ENCODE assay signal across 8 cellular contexts in genomic region chr3:129184784-129185542, GRCh38. TPM values are rescaled to one million over a fixed set of nuclear protein-coding genes. Genes with fewer than 3 reads are reported as not detected.
DNase-seq lines count a peak whose midpoint lies in the region; ATAC-seq, FAIRE-seq and TF ChIP-seq lines count a peak whose summit lies in the region.
"Not testable (repeated sequence)": the region's sequence is repeated elsewhere in the genome, so short reads cannot be mapped to it uniquely, and the experiment has no call there.

No MANE protein-coding gene starts in this region.

- not testable (repeated sequence) for TF ChIP-seq CTCF in ascending aorta (IDR thresholded peaks at IDR 0.05); esophagus muscularis mucosa (IDR thresholded peaks at IDR 0.05); liver (IDR thresholded peaks at IDR 0.05; ENCODE audit: low read depth, low read length, missing input control); pancreas (IDR thresholded peaks at IDR 0.05); thyroid gland (IDR thresholded peaks at IDR 0.05)

- TF ChIP-seq EP300 in esophagus muscularis mucosa (IDR thresholded peaks at IDR 0.05): not testable (repeated sequence)

- H3K36me3 Mint-ChIP-seq in CD4-positive, CD25-positive, alpha-beta regulatory T cell: not testable (repeated sequence)
- peaks cover 33% of the 10 kb centered on the region for H3K36me3 Mint-ChIP-seq in T-helper 2 cell treated with Interferon-gamma antibody and Interleukin-4, amounts not matched to agents 5 μg/mL and 100 μg/mL, for 36 hours (ENCODE audit: low read depth)

- not testable (repeated sequence) for DNase-seq in CD4-positive, CD25-positive, alpha-beta regulatory T cell; Jurkat, Clone E6-1 (ENCODE audit: low read depth, low spot score); T-helper 2 cell treated with Interferon-gamma antibody and Interleukin-4, amounts not matched to agents 5 μg/mL and 100 μg/mL, for 36 hours (ENCODE audit: low spot score); ascending aorta (ENCODE audit: low spot score in 2 of 2); esophagus muscularis mucosa (ENCODE audit: extremely low spot score); pancreas; thyroid gland

- WGBS in esophagus muscularis mucosa: 84% methylated on average over 20 of the region's 20 CpGs
- 73% methylated on average over 20 of the region's 20 CpGs for WGBS in liver
- 73 to 77% methylated on average over 20 of the region's 20 CpGs for WGBS in pancreas, 2 donors
- WGBS in thyroid gland, 2 donors: 85 to 89% methylated on average over 20 of the region's 20 CpGs

- not testable (repeated sequence) for H3K9me3 Mint-ChIP-seq in CD4-positive, CD25-positive, alpha-beta regulatory T cell; T-helper 2 cell treated with Interferon-gamma antibody and Interleukin-4, amounts not matched to agents 5 μg/mL and 100 μg/mL, for 36 hours

- H3K4me3 Mint-ChIP-seq in CD4-positive, CD25-positive, alpha-beta regulatory T cell: peak overlapping the region; percentile 97 to 98 (median 98)
- H3K4me3 Mint-ChIP-seq in T-helper 2 cell treated with Interferon-gamma antibody and Interleukin-4, amounts not matched to agents 5 μg/mL and 100 μg/mL, for 36 hours: peak overlapping the region; percentile 93

- peaks cover 14 to 28% (median 27%) of the 10 kb centered on the region in 4 donors for H3K4me1 Mint-ChIP-seq in CD4-positive, CD25-positive, alpha-beta regulatory T cell
- peaks cover 21% of the 10 kb centered on the region for H3K4me1 Mint-ChIP-seq in T-helper 2 cell treated with Interferon-gamma antibody and Interleukin-4, amounts not matched to agents 5 μg/mL and 100 μg/mL, for 36 hours (ENCODE audit: low read depth)

- not testable (repeated sequence) for TF ChIP-seq POLR2A in esophagus muscularis mucosa (IDR thresholded peaks at IDR 0.05; ENCODE audit: low read depth); thyroid gland (IDR thresholded peaks at IDR 0.05)

- not testable (repeated sequence) for H3K36me3 ChIP-seq in CD4-positive, CD25-positive, alpha-beta regulatory T cell (ENCODE audit: control insufficient read depth, insufficient read depth, low read length); ascending aorta; liver (ENCODE audit: control insufficient read depth in 4 of 4, insufficient read depth in 3 of 4, low read depth in 1 of 4, low read length in 3 of 4); pancreas; thyroid gland
- H3K36me3 ChIP-seq in esophagus muscularis mucosa: peaks cover 0 to 10% (median 0%) of the 10 kb centered on the region in 4 donors

- peak overlapping the region; percentile 94 to 99 for H3K9ac ChIP-seq in liver (ENCODE audit: low read depth in 1 of 2, low read length in 2 of 2)

- peak overlapping the region; percentile 96 for H3K27ac ChIP-seq in CD4-positive, CD25-positive, alpha-beta regulatory T cell (ENCODE audit: insufficient read depth, low read length, poor library complexity, severe bottlenecking)
- H3K27ac ChIP-seq in ascending aorta (peak overlapping the region; percentile 99 to 100), esophagus muscularis mucosa (replicated peaks in 1 of 4) (peak overlapping the region; percentile 99 to 100 (median 100)), liver (ENCODE audit: low read depth in 1 of 2, low read length in 2 of 2) (peak overlapping the region; percentile 98), pancreas (peak overlapping the region in 2 of 4 donors; percentile 97 to 99), thyroid gland (peak overlapping the region in 1 of 3 donors; percentile 99)

- peak overlapping the region; percentile 97 to 98 (median 98) for H3K27ac Mint-ChIP-seq in CD4-positive, CD25-positive, alpha-beta regulatory T cell
- H3K27ac Mint-ChIP-seq in T-helper 2 cell treated with Interferon-gamma antibody and Interleukin-4, amounts not matched to agents 5 μg/mL and 100 μg/mL, for 36 hours: peak overlapping the region; percentile 96

- intact Hi-C loops in ascending aorta (cut with DNase I): loop anchor here (1.0 to 5.0 kb wide), 5 partner anchors 10 to 64 kb away; partner anchors contain the start of genes COPG1 and RAB43
- intact Hi-C loops in esophagus muscularis mucosa (cut with DNase I): loop anchor here (5.0 kb wide), 1 partner anchor 62 kb away; the partner anchor contains the start of gene COPG1
- intact Hi-C loops in pancreas (cut with DNase I); thyroid gland (cut with DNase I): not testable (repeated sequence)

- FAIRE-seq in pancreas (lab: Jason Lieb, UNC): not testable (repeated sequence)

- TF ChIP-seq RAD21 in liver (IDR thresholded peaks at IDR 0.05): not testable (repeated sequence)

- not testable (repeated sequence) for H3K27me3 ChIP-seq in CD4-positive, CD25-positive, alpha-beta regulatory T cell (ENCODE audit: control insufficient read depth, insufficient read depth, low read length); ascending aorta; esophagus muscularis mucosa; liver (ENCODE audit: control insufficient read depth in 4 of 4, insufficient read depth in 4 of 4, low read length in 3 of 4); pancreas; thyroid gland

- not testable (repeated sequence) for H3K27me3 Mint-ChIP-seq in CD4-positive, CD25-positive, alpha-beta regulatory T cell; T-helper 2 cell treated with Interferon-gamma antibody and Interleukin-4, amounts not matched to agents 5 μg/mL and 100 μg/mL, for 36 hours (ENCODE audit: low read depth)

- H3K4me1 ChIP-seq in CD4-positive, CD25-positive, alpha-beta regulatory T cell (ENCODE audit: control insufficient read depth, insufficient read depth, low read length, poor library complexity, severe bottlenecking): peaks cover 36% of the 10 kb centered on the region
- H3K4me1 ChIP-seq in ascending aorta: peaks cover 2 to 16% of the 10 kb centered on the region in 2 donors
- peaks cover 26 to 47% (median 42%) of the 10 kb centered on the region in 4 donors for H3K4me1 ChIP-seq in esophagus muscularis mucosa
- peaks cover 6 to 27% (median 13%) of the 10 kb centered on the region in 4 donors for H3K4me1 ChIP-seq in liver (ENCODE audit: control insufficient read depth in 4 of 4, insufficient read depth in 4 of 4, low read length in 3 of 4)
- H3K4me1 ChIP-seq in pancreas: peaks cover 7 to 30% (median 22%) of the 10 kb centered on the region in 3 donors
- peaks cover 21 to 25% of the 10 kb centered on the region in 2 donors for H3K4me1 ChIP-seq in thyroid gland

- H3K9me3 ChIP-seq in CD4-positive, CD25-positive, alpha-beta regulatory T cell (ENCODE audit: control insufficient read depth in 2 of 2, low read length in 2 of 2); ascending aorta; esophagus muscularis mucosa; liver (ENCODE audit: control insufficient read depth in 4 of 4, low read length in 3 of 4); pancreas; thyroid gland: not testable (repeated sequence)

- ATAC-seq in CD4-positive, CD25-positive, alpha-beta regulatory T cell (ENCODE audit: low read depth in 2 of 2); pancreas: not testable (repeated sequence)

- H3K4me3 ChIP-seq in CD4-positive, CD25-positive, alpha-beta regulatory T cell (ENCODE audit: low read depth, low read length): peak overlapping the region; percentile 84
- peak overlapping the region; percentile 69 for H3K4me3 ChIP-seq in Jurkat, Clone E6-1 (ENCODE audit: low read length)
- peak overlapping the region in 1 of 2 donors; percentile 95 for H3K4me3 ChIP-seq in ascending aorta
- H3K4me3 ChIP-seq in esophagus muscularis mucosa: peak overlapping the region; percentile 89 to 99 (median 94)
- H3K4me3 ChIP-seq in liver (ENCODE audit: low read depth in 1 of 3, low read length in 3 of 3): peak overlapping the region; percentile 80 to 92 (median 86)
- peak overlapping the region in 3 of 4 donors; percentile 76 to 95 (median 77) for H3K4me3 ChIP-seq in pancreas
- peak overlapping the region in 2 of 3 donors; percentile 88 to 91 for H3K4me3 ChIP-seq in thyroid gland (replicated peaks in 1 of 3)

TF ChIP-seq in liver, 16 proteins besides CTCF, POLR2A, EP300 and RAD21:
- TF ChIP-seq HNF4A (conservative IDR thresholded peaks at IDR 0.05): peak; percentile 53 to 74

RNA-seq across cellular contexts. Expression of gene CNBP, which starts 1.3 kb away (rescaled TPM):
- 278 TPM for total RNA-seq in CD4-positive, CD25-positive, alpha-beta regulatory T cell
- 1,000 to 10,000 TPM; 1,048 to 1,097 (median 1,094) TPM for polyA plus RNA-seq in CD4-positive, CD25-positive, alpha-beta regulatory T cell
- polyA plus RNA-seq in Jurkat, Clone E6-1 (2012; ENCODE audit: insufficient read depth, insufficient read length): 365 TPM
- total RNA-seq in ascending aorta (166 TPM), esophagus muscularis mucosa (100 to 1,000 TPM; 395 to 523 (median 469) TPM), liver (100 to 1,000 TPM; 162 to 245 TPM), pancreas (100 to 1,000 TPM; 169 to 277 (median 182) TPM), thyroid gland (100 to 1,000 TPM; 390 to 480 (median 421) TPM)
- polyA plus RNA-seq in liver (100 to 1,000 TPM; 183 to 291 TPM), pancreas (100 to 1,000 TPM; 178 to 258 TPM)

RNA-seq across cellular contexts. Expression of gene ISY1, which starts 24.1 kb away (rescaled TPM):
- 45.8 TPM for total RNA-seq in CD4-positive, CD25-positive, alpha-beta regulatory T cell
- 100 to 1,000 TPM in 1 of 4 donors, 10 to 100 TPM in 3; 84.2 to 109 (median 88.2) TPM for polyA plus RNA-seq in CD4-positive, CD25-positive, alpha-beta regulatory T cell
- polyA plus RNA-seq in Jurkat, Clone E6-1 (2012; ENCODE audit: insufficient read depth, insufficient read length): 83.5 TPM
- total RNA-seq in ascending aorta: 22.5 TPM
- total RNA-seq in esophagus muscularis mucosa: 10 to 100 TPM; 15.4 to 26.7 (median 18.4) TPM
- total RNA-seq in liver: 10 to 100 TPM in 1 of 2 donors, 1 to 10 TPM in 1; 6.4 to 12.3 TPM
- polyA plus RNA-seq in liver: 10 to 100 TPM in 1 of 2 donors, 1 to 10 TPM in 1; 8.7 to 13.2 TPM
- 10 to 100 TPM in 5 of 6 donors, 1 to 10 TPM in 1; 9.2 to 17.2 (median 14.6) TPM for total RNA-seq in pancreas
- polyA plus RNA-seq in pancreas: 10 to 100 TPM; 11.3 to 11.6 TPM
- total RNA-seq in thyroid gland: 10 to 100 TPM; 15.8 to 31.8 (median 20.2) TPM
